ENCODE assay signal across 2 cellular contexts in the genomic region with DNA sequence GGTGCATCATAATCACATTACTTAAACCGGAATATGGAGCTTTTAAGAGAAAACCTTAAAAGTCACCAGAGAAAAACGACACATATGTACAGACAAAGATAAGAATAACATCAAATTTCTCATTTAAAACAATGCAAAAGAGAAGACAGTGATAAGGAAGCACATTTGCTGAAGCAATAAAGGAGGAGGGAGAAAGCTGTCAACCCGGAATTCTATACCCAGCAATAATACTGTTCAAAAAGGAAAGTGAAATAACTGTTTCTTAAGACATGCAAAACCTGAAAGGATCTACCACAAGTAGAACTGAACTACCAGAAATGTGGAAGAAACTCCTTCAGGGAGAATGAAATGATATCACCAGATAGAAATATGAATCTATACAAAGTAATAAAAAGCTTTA.
TF ChIP-seq lines count a peak whose summit lies in the region.

No MANE protein-coding gene starts in this region.

TF ChIP-seq in HEK293, 187 proteins besides CTCF, POLR2A, EP300 and RAD21 (continued from another document and continues in another):
- TF ChIP-seq SETDB1 (IDR thresholded peaks at IDR 0.05; ENCODE audit: insufficient read length, low read length): peak; percentile 98
- TF ChIP-seq TRIM28 (IDR thresholded peaks at IDR 0.05; ENCODE audit: borderline replicate concordance, low read length): peak; percentile 95
- TF ChIP-seq GLIS1 (tag by site-specific recombination; IDR thresholded peaks at IDR 0.05): no peak
- TF ChIP-seq ZNF133 (tag by site-specific recombination; IDR thresholded peaks at IDR 0.05): no peak
- no peak for TF ChIP-seq WT1 (tag by site-specific recombination; IDR thresholded peaks at IDR 0.05)
- peak; percentile 66 for TF ChIP-seq ZNF549 (tag by site-specific recombination; IDR thresholded peaks at IDR 0.05)
- no peak for TF ChIP-seq SCRT1 (tag by site-specific recombination; IDR thresholded peaks at IDR 0.05; ENCODE audit: borderline replicate concordance)
- no peak for TF ChIP-seq ZNF423 (tag by site-specific recombination; IDR thresholded peaks at IDR 0.05)
- TF ChIP-seq ZNF513 (tag by site-specific recombination; IDR thresholded peaks at IDR 0.05): no peak
- TF ChIP-seq ATF2 (tag by site-specific recombination; IDR thresholded peaks at IDR 0.05; ENCODE audit: low read depth): no peak
- TF ChIP-seq ZNF785 (tag by site-specific recombination; IDR thresholded peaks at IDR 0.05): no peak
- TF ChIP-seq ZNF362 (tag by site-specific recombination; IDR thresholded peaks at IDR 0.05): 0 out of 2 replicates have a peak, but pooled peaks have one; percentile 57
- TF ChIP-seq, protein P1, sequence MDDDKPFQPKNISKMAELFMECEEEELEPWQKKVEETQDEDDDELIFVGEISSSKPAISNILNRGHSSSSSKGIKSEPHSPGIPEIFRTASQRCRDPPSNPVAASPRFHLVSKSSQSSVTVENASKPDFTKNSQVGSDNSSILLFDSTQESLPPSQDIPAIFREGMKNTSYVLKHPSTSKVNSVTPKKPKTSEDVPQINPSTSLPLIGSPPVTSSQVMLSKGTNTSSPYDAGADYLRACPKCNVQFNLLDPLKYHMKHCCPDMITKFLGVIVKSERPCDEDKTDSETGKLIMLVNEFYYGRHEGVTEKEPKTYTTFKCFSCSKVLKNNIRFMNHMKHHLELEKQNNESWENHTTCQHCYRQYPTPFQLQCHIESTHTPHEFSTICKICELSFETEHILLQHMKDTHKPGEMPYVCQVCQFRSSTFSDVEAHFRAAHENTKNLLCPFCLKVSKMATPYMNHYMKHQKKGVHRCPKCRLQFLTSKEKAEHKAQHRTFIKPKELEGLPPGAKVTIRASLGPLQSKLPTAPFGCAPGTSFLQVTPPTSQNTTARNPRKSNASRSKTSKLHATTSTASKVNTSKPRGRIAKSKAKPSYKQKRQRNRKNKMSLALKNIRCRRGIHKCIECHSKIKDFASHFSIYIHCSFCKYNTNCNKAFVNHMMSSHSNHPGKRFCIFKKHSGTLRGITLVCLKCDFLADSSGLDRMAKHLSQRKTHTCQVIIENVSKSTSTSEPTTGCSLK (tag by site-specific recombination; IDR thresholded peaks at IDR 0.05): no peak
- TF ChIP-seq, protein P2, sequence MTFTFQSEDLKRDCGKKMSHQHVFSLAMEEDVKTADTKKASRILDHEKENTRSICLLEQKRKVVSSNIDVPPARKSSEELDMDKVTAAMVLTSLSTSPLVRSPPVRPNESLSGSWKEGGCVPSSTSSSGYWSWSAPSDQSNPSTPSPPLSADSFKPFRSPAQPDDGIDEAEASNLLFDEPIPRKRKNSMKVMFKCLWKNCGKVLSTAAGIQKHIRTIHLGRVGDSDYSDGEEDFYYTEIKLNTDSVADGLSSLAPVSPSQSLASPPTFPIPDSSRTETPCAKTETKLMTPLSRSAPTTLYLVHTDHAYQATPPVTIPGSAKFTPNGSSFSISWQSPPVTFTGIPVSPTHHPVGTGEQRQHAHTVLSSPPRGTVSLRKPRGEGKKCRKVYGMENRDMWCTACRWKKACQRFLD (tag by site-specific recombination; IDR thresholded peaks at IDR 0.05): no peak
- TF ChIP-seq ZNF146 (tag by site-specific recombination; IDR thresholded peaks at IDR 0.05): no peak
- peak; percentile 47 for TF ChIP-seq ZNF510 (tag by site-specific recombination; IDR thresholded peaks at IDR 0.05; ENCODE audit: insufficient replicate concordance)
- TF ChIP-seq BCL11A (tag by site-specific recombination; IDR thresholded peaks at IDR 0.05; ENCODE audit: low read depth): no peak
- TF ChIP-seq ZNF341 (tag by site-specific recombination; IDR thresholded peaks at IDR 0.05; ENCODE audit: low read depth): no peak
- TF ChIP-seq ZNF140 (tag by site-specific recombination; IDR thresholded peaks at IDR 0.05): no peak
- TF ChIP-seq ZNF776 (tag by site-specific recombination; IDR thresholded peaks at IDR 0.05; ENCODE audit: borderline replicate concordance): no peak
- TF ChIP-seq ZNF544 (tag by site-specific recombination; IDR thresholded peaks at IDR 0.05): no peak
- no peak for TF ChIP-seq ZIC2 (tag by site-specific recombination; IDR thresholded peaks at IDR 0.05)
- TF ChIP-seq ZNF571 (tag by site-specific recombination; IDR thresholded peaks at IDR 0.05): no peak

TF ChIP-seq in H1, 55 proteins besides CTCF, POLR2A, EP300 and RAD21 (continued from another document):
- no peak for TF ChIP-seq BACH1 (IDR thresholded peaks at IDR 0.05; ENCODE audit: low read length)
- TF ChIP-seq JUND (IDR thresholded peaks at IDR 0.05; ENCODE audit: low read length): no peak
- TF ChIP-seq CHD1 (IDR thresholded peaks at IDR 0.05; ENCODE audit: low read depth, low read length): no peak
- TF ChIP-seq CEBPB (IDR thresholded peaks at IDR 0.05; ENCODE audit: low read depth, low read length): no peak
- no peak for TF ChIP-seq TBP (IDR thresholded peaks at IDR 0.05; ENCODE audit: low read depth, low read length)
- no peak for TF ChIP-seq SP4 (IDR thresholded peaks at IDR 0.05; ENCODE audit: low read length)
- TF ChIP-seq, protein P3, sequence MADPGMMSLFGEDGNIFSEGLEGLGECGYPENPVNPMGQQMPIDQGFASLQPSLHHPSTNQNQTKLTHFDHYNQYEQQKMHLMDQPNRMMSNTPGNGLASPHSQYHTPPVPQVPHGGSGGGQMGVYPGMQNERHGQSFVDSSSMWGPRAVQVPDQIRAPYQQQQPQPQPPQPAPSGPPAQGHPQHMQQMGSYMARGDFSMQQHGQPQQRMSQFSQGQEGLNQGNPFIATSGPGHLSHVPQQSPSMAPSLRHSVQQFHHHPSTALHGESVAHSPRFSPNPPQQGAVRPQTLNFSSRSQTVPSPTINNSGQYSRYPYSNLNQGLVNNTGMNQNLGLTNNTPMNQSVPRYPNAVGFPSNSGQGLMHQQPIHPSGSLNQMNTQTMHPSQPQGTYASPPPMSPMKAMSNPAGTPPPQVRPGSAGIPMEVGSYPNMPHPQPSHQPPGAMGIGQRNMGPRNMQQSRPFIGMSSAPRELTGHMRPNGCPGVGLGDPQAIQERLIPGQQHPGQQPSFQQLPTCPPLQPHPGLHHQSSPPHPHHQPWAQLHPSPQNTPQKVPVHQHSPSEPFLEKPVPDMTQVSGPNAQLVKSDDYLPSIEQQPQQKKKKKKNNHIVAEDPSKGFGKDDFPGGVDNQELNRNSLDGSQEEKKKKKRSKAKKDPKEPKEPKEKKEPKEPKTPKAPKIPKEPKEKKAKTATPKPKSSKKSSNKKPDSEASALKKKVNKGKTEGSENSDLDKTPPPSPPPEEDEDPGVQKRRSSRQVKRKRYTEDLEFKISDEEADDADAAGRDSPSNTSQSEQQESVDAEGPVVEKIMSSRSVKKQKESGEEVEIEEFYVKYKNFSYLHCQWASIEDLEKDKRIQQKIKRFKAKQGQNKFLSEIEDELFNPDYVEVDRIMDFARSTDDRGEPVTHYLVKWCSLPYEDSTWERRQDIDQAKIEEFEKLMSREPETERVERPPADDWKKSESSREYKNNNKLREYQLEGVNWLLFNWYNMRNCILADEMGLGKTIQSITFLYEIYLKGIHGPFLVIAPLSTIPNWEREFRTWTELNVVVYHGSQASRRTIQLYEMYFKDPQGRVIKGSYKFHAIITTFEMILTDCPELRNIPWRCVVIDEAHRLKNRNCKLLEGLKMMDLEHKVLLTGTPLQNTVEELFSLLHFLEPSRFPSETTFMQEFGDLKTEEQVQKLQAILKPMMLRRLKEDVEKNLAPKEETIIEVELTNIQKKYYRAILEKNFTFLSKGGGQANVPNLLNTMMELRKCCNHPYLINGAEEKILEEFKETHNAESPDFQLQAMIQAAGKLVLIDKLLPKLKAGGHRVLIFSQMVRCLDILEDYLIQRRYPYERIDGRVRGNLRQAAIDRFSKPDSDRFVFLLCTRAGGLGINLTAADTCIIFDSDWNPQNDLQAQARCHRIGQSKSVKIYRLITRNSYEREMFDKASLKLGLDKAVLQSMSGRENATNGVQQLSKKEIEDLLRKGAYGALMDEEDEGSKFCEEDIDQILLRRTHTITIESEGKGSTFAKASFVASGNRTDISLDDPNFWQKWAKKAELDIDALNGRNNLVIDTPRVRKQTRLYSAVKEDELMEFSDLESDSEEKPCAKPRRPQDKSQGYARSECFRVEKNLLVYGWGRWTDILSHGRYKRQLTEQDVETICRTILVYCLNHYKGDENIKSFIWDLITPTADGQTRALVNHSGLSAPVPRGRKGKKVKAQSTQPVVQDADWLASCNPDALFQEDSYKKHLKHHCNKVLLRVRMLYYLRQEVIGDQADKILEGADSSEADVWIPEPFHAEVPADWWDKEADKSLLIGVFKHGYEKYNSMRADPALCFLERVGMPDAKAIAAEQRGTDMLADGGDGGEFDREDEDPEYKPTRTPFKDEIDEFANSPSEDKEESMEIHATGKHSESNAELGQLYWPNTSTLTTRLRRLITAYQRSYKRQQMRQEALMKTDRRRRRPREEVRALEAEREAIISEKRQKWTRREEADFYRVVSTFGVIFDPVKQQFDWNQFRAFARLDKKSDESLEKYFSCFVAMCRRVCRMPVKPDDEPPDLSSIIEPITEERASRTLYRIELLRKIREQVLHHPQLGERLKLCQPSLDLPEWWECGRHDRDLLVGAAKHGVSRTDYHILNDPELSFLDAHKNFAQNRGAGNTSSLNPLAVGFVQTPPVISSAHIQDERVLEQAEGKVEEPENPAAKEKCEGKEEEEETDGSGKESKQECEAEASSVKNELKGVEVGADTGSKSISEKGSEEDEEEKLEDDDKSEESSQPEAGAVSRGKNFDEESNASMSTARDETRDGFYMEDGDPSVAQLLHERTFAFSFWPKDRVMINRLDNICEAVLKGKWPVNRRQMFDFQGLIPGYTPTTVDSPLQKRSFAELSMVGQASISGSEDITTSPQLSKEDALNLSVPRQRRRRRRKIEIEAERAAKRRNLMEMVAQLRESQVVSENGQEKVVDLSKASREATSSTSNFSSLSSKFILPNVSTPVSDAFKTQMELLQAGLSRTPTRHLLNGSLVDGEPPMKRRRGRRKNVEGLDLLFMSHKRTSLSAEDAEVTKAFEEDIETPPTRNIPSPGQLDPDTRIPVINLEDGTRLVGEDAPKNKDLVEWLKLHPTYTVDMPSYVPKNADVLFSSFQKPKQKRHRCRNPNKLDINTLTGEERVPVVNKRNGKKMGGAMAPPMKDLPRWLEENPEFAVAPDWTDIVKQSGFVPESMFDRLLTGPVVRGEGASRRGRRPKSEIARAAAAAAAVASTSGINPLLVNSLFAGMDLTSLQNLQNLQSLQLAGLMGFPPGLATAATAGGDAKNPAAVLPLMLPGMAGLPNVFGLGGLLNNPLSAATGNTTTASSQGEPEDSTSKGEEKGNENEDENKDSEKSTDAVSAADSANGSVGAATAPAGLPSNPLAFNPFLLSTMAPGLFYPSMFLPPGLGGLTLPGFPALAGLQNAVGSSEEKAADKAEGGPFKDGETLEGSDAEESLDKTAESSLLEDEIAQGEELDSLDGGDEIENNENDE (IDR thresholded peaks at IDR 0.05; ENCODE audit: insufficient replicate concordance, low read length): no peak
- TF ChIP-seq, protein P4, sequence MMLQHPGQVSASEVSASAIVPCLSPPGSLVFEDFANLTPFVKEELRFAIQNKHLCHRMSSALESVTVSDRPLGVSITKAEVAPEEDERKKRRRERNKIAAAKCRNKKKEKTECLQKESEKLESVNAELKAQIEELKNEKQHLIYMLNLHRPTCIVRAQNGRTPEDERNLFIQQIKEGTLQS (IDR thresholded peaks at IDR 0.05; ENCODE audit: insufficient read depth, low read depth, low read length): no peak
- TF ChIP-seq JUN (IDR thresholded peaks at IDR 0.05; ENCODE audit: low read depth, low read length): no peak
- TF ChIP-seq FOSL1 (IDR thresholded peaks at IDR 0.05; ENCODE audit: insufficient read depth, low read depth, low read length): no peak
- TF ChIP-seq CTBP2 (IDR thresholded peaks at IDR 0.05; ENCODE audit: borderline replicate concordance, insufficient read depth, insufficient read length, low read length): no peak
- TF ChIP-seq ATF2 (IDR thresholded peaks at IDR 0.05; ENCODE audit: low read length): no peak
